ENCODE assay signal across 30 cellular contexts in genomic region chr3:110389005-110389404, GRCh38.
"Had no signal": no experiment of that assay in that cellular context is flagged by ENCODE, and none has a peak within 500 bp of the region (broad histone marks: within the 10 kb centered on the region; RNA-seq: fewer than 3 reads in every experiment).

No MANE protein-coding gene starts in this region.

- ATAC-seq: PC-3 had no signal

- H3K9ac ChIP-seq: SK-N-SH had no signal

- H3K4me1 ChIP-seq: Peyer's patch had no signal

- DNase-seq: NCI-H1048, NCI-H1092 treated with DMSO at 0.1 percent for 48 hours, NCI-H1105 treated with DMSO at 0.1 percent for 48 hours, NCI-H1417, NCI-H1436, NCI-H146, NCI-H1694, NCI-H187, NCI-H1930, NCI-H2081, NCI-H2171 treated with DMSO at 0.1 percent for 48 hours, NCI-H2227 treated with DMSO at 0.1 percent for 48 hours, NCI-H345, NCI-H446, NCI-H510A treated with DMSO at 0.1 percent for 48 hours, NCI-H524 treated with DMSO at 0.1 percent for 48 hours, NCI-H526 treated with DMSO at 0.1 percent for 48 hours, NCI-H748 treated with DMSO at 0.1 percent for 48 hours, NCI-H82, OCI-M1, PC-3, Peyer's patch, Right ventricle myocardium superior, RPMI8226, SHP77 treated with DMSO at 0.1 percent for 48 hours, SK-N-SH, SW 1271, T-helper 1 cell, T-helper 2 cell had no signal

- H3K4me2 ChIP-seq: SK-N-SH had no signal

- H3K27me3 ChIP-seq: Peyer's patch, SJSA1 had no signal

- H3K36me3 ChIP-seq: Peyer's patch, SJSA1 had no signal

- H3K4me3 ChIP-seq: Peyer's patch, SJSA1 had no signal

- H3K9me2 ChIP-seq: SK-N-SH had no signal

- H3K9me3 ChIP-seq: Peyer's patch, SJSA1, SK-N-SH had no signal

- H3K27ac ChIP-seq: Peyer's patch, SJSA1 had no signal
